1 cellular context compared by ENCODE assay signal in the genomic region with DNA sequence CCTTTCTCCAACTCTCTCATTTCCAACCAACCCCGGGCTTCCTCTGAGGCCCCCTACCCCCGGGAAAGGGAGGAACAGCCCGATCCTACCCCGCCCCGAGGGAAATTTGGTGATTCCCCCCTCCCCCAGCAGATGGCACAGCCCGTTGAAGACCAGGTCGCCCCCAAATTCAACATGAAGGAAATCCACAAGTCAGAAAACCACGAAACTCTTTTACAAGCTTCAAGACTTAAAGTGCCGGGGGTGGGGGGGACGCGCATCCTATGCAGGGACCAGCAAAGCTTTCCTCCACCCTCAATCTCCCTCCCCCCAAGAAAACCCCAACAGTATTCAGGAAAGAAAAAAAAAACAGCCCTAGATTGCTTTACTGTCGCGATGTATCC.
TF ChIP-seq lines count a peak whose summit lies in the region.

No MANE protein-coding gene starts in this region.

TF ChIP-seq in endothelial cell of umbilical vein, 7 proteins besides CTCF, POLR2A, EP300 and RAD21 (continued from another document):
- TF ChIP-seq, protein P1, sequence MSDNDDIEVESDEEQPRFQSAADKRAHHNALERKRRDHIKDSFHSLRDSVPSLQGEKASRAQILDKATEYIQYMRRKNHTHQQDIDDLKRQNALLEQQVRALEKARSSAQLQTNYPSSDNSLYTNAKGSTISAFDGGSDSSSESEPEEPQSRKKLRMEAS (IDR thresholded peaks at IDR 0.05; ENCODE audit: insufficient read depth, insufficient read length): no peak
